8 cellular contexts compared by ENCODE assay signal in the genomic region with DNA sequence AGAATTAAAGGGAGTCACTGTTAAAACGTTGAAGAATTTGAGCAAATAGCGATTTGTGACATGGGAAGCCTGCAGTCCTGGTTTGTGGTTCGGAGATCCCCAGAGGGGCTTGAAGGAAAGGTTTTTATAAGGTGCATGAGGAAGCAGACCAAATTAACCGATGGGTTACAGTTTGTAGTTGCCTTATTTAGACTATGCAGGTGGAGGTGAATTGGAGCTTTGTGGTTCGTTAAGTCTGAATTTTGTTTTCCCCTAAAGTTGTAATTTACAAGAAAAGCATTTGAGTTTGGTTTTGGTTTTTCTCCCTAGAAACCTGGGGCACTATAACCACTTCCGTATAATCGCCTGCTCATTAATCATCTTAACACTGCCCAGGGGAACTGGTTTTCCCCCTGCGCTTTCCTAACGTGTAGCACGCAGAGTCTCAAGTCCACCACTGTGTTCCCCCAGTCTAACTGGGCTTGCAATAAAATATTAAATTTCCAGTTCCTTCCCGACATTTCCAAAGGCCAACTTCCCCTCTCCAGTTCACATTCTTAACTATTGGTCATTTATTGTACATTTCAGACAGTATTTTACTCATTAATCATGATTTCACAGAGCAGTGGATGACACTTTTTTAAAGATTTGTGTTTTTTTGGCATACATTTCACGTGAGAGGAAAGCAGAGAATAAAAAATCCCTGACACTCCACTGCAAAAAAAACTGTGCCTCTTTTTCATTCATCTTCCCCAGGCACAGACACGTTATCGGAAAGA. TPM values are rescaled to one million over a fixed set of nuclear protein-coding genes. Genes with fewer than 3 reads are reported as not detected.
DNase-seq lines count a peak whose midpoint lies in the region; ATAC-seq, FAIRE-seq and TF ChIP-seq lines count a peak whose summit lies in the region.

No MANE protein-coding gene starts in this region.

- TF ChIP-seq POLR2A in sigmoid colon (IDR thresholded peaks at IDR 0.05), result no peak

- H3K27me3 ChIP-seq in sigmoid colon, result no peaks in the 10 kb centered on the region

- H3K27ac Mint-ChIP-seq in activated naive CD4-positive, alpha-beta T cell treated with anti-CD3 and anti-CD28 coated beads, Interleukin-2, amount 50 U/mL, for 72 hours, result peak overlapping the region; percentile 100

- 3% methylated on average over 14 of the region's 14 CpGs for WGBS in sigmoid colon, 2 donors

- TF ChIP-seq EP300 in sigmoid colon (IDR thresholded peaks at IDR 0.05), result no peak

- no peaks in the 10 kb centered on the region for H3K36me3 ChIP-seq in sigmoid colon

- peaks cover 4 to 10% of the 10 kb centered on the region in 2 donors for H3K9me3 Mint-ChIP-seq in activated naive CD4-positive, alpha-beta T cell treated with anti-CD3 and anti-CD28 coated beads, Interleukin-2, amount 50 U/mL, for 72 hours

- in situ Hi-C loops in G401 (cut with HindIII; ENCODE audit: low sequenced_read_pairs), result no loop called here

- FAIRE-seq in HTR-8/SVneo (lab: Jason Lieb, UNC), result no peak

- H3K4me3 ChIP-seq in sigmoid colon, result peak overlapping the region; percentile 85 to 99 (median 94)

- ATAC-seq in HG02678 (IDR thresholded peaks at IDR 0.05; ENCODE audit: unreplicated experiment) (peak; percentile 33), left ventricle myocardium superior (peak; percentile 30)
- ATAC-seq in activated naive CD4-positive, alpha-beta T cell treated with anti-CD3 and anti-CD28 coated beads, Interleukin-2, amount 50 U/mL, for 72 hours, result peak; percentile 28 to 57

- no peak for TF ChIP-seq CTCF in 22Rv1 (IDR thresholded peaks at IDR 0.05)
- TF ChIP-seq CTCF in sigmoid colon (IDR thresholded peaks at IDR 0.05), result no peak

- peak; percentile 37 for DNase-seq in G401 (ENCODE audit: low spot score)
- peak; percentile 27 for DNase-seq in NCI-H510A treated with DMSO at 0.1 percent for 48 hours (lab: John Stamatoyannopoulos, UW)
- peak in 1 of 2 donors; percentile 46 for DNase-seq in activated naive CD4-positive, alpha-beta T cell treated with anti-CD3 and anti-CD28 coated beads, Interleukin-2, amount 50 U/mL, for 72 hours (ENCODE audit: low spot score in 2 of 2)
- DNase-seq in left ventricle myocardium superior, result no peak
- no peak for DNase-seq in sigmoid colon
- no peak for DNase-seq in HTR-8/SVneo (ENCODE audit: insufficient read length, low spot score)

- peaks cover 4 to 57% (median 50%) of the 10 kb centered on the region in 4 donors for H3K4me1 ChIP-seq in sigmoid colon

- peaks cover 42 to 60% of the 10 kb centered on the region in 2 donors for H3K36me3 Mint-ChIP-seq in activated naive CD4-positive, alpha-beta T cell treated with anti-CD3 and anti-CD28 coated beads, Interleukin-2, amount 50 U/mL, for 72 hours

- intact Hi-C loops in left ventricle myocardium superior (cut with micrococcal nuclease) (loop anchor here (10.0 kb wide), 1 partner anchor 410 kb away; no protein-coding TSS in a partner anchor), sigmoid colon (cut with DNase I) (loop anchor here (5.0 to 10.0 kb wide), 4 partner anchors 162 to 690 kb away; partner anchors contain the start of genes FUS, RUSF1 and ZNF843)

- no peaks in the 10 kb centered on the region for H3K9me3 ChIP-seq in sigmoid colon

- H3K27ac ChIP-seq in 22Rv1, result peak overlapping the region; percentile 66
- H3K27ac ChIP-seq in sigmoid colon, result peak overlapping the region; percentile 87 to 98 (median 98)

RNA-seq across cellular contexts. Expression of gene ZNF267, which starts 0.9 kb away (rescaled TPM):
- total RNA-seq in G401 (2014; rRNA removed; shearing (Covaris generic)), result 14.0 and 19.6 TPM in 2 replicates
- total RNA-seq in activated naive CD4-positive, alpha-beta T cell treated with anti-CD3 and anti-CD28 coated beads, Interleukin-2, amount 50 U/mL, for 72 hours, result 10 to 100 TPM; 81.5 to 89.9 TPM
- total RNA-seq in left ventricle myocardium superior (5.2 TPM), sigmoid colon (10 to 100 TPM in 2 of 4 donors, 1 to 10 TPM in 2; 6.5 to 11.6 (median 10.0) TPM)
- 1 to 10 TPM; 4.2 to 8.5 (median 5.8) TPM for polyA plus RNA-seq in sigmoid colon

Comparison
In these comparisons a context has a peak if more than half of its experiments do, and no peak if none do; other contexts are left out.
1. DNase-seq: peak in G401 (single experiment) and NCI-H510A treated with DMSO at 0.1 percent for 48 hours (single experiment); none in left ventricle myocardium superior (single experiment), sigmoid colon (single experiment) and HTR-8/SVneo (single experiment).
2. Peak in every context shown above with its lines, with median percentiles within 50 percentile points of each other: ATAC-seq.